29 cellular contexts compared by ENCODE assay signal in genomic region chr10:28732091-28732490, GRCh38.
"Had no signal": no experiment of that assay in that cellular context is flagged by ENCODE, and none has a peak within 500 bp of the region (broad histone marks: within the 10 kb centered on the region; RNA-seq: fewer than 3 reads in every experiment).

No MANE protein-coding gene starts in this region.

- H3K4me1 Mint-ChIP-seq: activated CD4-positive, alpha-beta T cell treated with anti-CD3 and anti-CD28 coated beads for 36 hours; activated naive CD4-positive, alpha-beta T cell treated with anti-CD3 and anti-CD28 coated beads, Interleukin-2, amount 10 ng/mL, durations not matched to agents 7 days and 5 days had no signal

- H3K4me1 ChIP-seq: ascending aorta, colonic mucosa had no signal

- H3K4me3 Mint-ChIP-seq: activated CD4-positive, alpha-beta memory T cell treated with anti-CD3 and anti-CD28 coated beads, Interleukin-2, amount 10 ng/mL, durations not matched to agents 7 days and 5 days; activated CD4-positive, alpha-beta T cell treated with anti-CD3 and anti-CD28 coated beads for 36 hours; activated CD4-positive, alpha-beta T cell treated with anti-CD3 and anti-CD28 coated beads, Interleukin-2, amount 10 ng/mL, durations not matched to agents 24 days and 14 days; activated naive CD4-positive, alpha-beta T cell treated with anti-CD3 and anti-CD28 coated beads, Interleukin-2, amount 10 ng/mL, durations not matched to agents 7 days and 5 days; activated naive CD8-positive, alpha-beta T cell treated with anti-CD3 and anti-CD28 coated beads, Interleukin-2, amount 10 ng/mL, durations not matched to agents 7 days and 5 days; activated T-cell treated with anti-CD3 and anti-CD28 coated beads, Interleukin-2, amount 50 U/mL, for 24 hours; activated T-cell treated with anti-CD3 and anti-CD28 coated beads, Interleukin-2, amount 50 U/mL, for 72 hours; T-helper 17 cell; T-helper 2 cell treated with Interferon-gamma antibody and Interleukin-4, amounts not matched to agents 5 μg/mL and 100 μg/mL, for 36 hours had no signal

- H3K4me3 ChIP-seq: ascending aorta, colonic mucosa, esophagus squamous epithelium had no signal

- DNase-seq: activated CD4-positive, alpha-beta memory T cell treated with anti-CD3 and anti-CD28 coated beads, Interleukin-2, amount 10 ng/mL, durations not matched to agents 7 days and 5 days; activated CD4-positive, alpha-beta T cell treated with anti-CD3 and anti-CD28 coated beads for 36 hours; activated CD4-positive, alpha-beta T cell treated with anti-CD3 and anti-CD28 coated beads, Interleukin-2, amount 10 ng/mL, durations not matched to agents 24 days and 14 days; activated CD4-positive, alpha-beta T cell treated with anti-CD3 and anti-CD28 coated beads, Interleukin-2, amount 50 U/mL, for 4 hours; activated CD4-positive, CD25-positive, alpha-beta regulatory T cell; activated CD4-positive, CD25-positive, alpha-beta regulatory T cell treated with anti-CD3 and anti-CD28 coated beads, Interleukin-2, amount 50 U/mL, for 72 hours; activated CD8-positive, alpha-beta memory T cell treated with anti-CD3 and anti-CD28 coated beads, Interleukin-2, amount 50 U/mL, for 48 hours; activated gamma-delta T cell; activated naive CD4-positive, alpha-beta T cell; activated naive CD4-positive, alpha-beta T cell treated with anti-CD3 and anti-CD28 coated beads, Interleukin-2, amount 10 ng/mL, durations not matched to agents 7 days and 5 days; activated naive CD8-positive, alpha-beta T cell treated with anti-CD3 and anti-CD28 coated beads, Interleukin-2, amount 10 ng/mL, durations not matched to agents 7 days and 5 days; activated T-cell treated with anti-CD3 and anti-CD28 coated beads for 4 hours; activated T-cell treated with anti-CD3 and anti-CD28 coated beads, Interleukin-2, amount 50 U/mL, for 24 hours; activated T-cell treated with anti-CD3 and anti-CD28 coated beads, Interleukin-2, amount 50 U/mL, for 72 hours; brain microvascular endothelial cell; central memory CD4-positive, alpha-beta T cell; cerebellar nuclear complex; colonic mucosa; effector CD8-positive, alpha-beta T cell; esophagus squamous epithelium; foreskin melanocyte; head of caudate nucleus; T-helper 1 cell; T-helper 17 cell; T1000 had no signal

- H3K36me3 ChIP-seq: ascending aorta, brain microvascular endothelial cell, colonic mucosa, esophagus squamous epithelium had no signal

- H3K27ac ChIP-seq: ascending aorta, brain microvascular endothelial cell, colonic mucosa, epithelial cell of prostate, esophagus squamous epithelium had no signal

- H3K27me3 ChIP-seq: ascending aorta, brain microvascular endothelial cell, colonic mucosa had no signal

- H3K9me3 ChIP-seq: colonic mucosa had no signal

- H3K27ac Mint-ChIP-seq: activated CD4-positive, alpha-beta memory T cell treated with anti-CD3 and anti-CD28 coated beads, Interleukin-2, amount 10 ng/mL, durations not matched to agents 7 days and 5 days; activated CD4-positive, alpha-beta T cell treated with anti-CD3 and anti-CD28 coated beads for 36 hours; activated CD4-positive, alpha-beta T cell treated with anti-CD3 and anti-CD28 coated beads, Interleukin-2, amount 10 ng/mL, durations not matched to agents 24 days and 14 days; activated naive CD4-positive, alpha-beta T cell treated with anti-CD3 and anti-CD28 coated beads, Interleukin-2, amount 10 ng/mL, durations not matched to agents 7 days and 5 days; activated naive CD4-positive, alpha-beta T cell treated with anti-CD3 and anti-CD28 coated beads, Interleukin-2, amount 50 U/mL, for 72 hours; activated naive CD8-positive, alpha-beta T cell treated with anti-CD3 and anti-CD28 coated beads, Interleukin-2, amount 10 ng/mL, durations not matched to agents 7 days and 5 days; activated T-cell treated with anti-CD3 and anti-CD28 coated beads, Interleukin-2, amount 50 U/mL, for 24 hours; activated T-cell treated with anti-CD3 and anti-CD28 coated beads, Interleukin-2, amount 50 U/mL, for 72 hours; T-helper 17 cell; T-helper 2 cell treated with Interferon-gamma antibody and Interleukin-4, amounts not matched to agents 5 μg/mL and 100 μg/mL, for 36 hours had no signal

- H3K36me3 Mint-ChIP-seq: activated naive CD4-positive, alpha-beta T cell treated with anti-CD3 and anti-CD28 coated beads, Interleukin-2, amount 10 ng/mL, durations not matched to agents 7 days and 5 days; activated naive CD8-positive, alpha-beta T cell treated with anti-CD3 and anti-CD28 coated beads, Interleukin-2, amount 10 ng/mL, durations not matched to agents 7 days and 5 days had no signal

- H3K27me3 Mint-ChIP-seq: activated CD4-positive, alpha-beta memory T cell treated with anti-CD3 and anti-CD28 coated beads, Interleukin-2, amount 10 ng/mL, durations not matched to agents 7 days and 5 days; activated CD4-positive, alpha-beta T cell treated with anti-CD3 and anti-CD28 coated beads, Interleukin-2, amount 10 ng/mL, durations not matched to agents 24 days and 14 days; activated naive CD4-positive, alpha-beta T cell treated with anti-CD3 and anti-CD28 coated beads, Interleukin-2, amount 10 ng/mL, durations not matched to agents 7 days and 5 days had no signal

- ATAC-seq: activated CD4-positive, alpha-beta T cell treated with anti-CD3 and anti-CD28 coated beads for 36 hours; activated naive CD4-positive, alpha-beta T cell treated with anti-CD3 and anti-CD28 coated beads, Interleukin-2, amount 50 U/mL, for 72 hours; activated T-cell treated with anti-CD3 and anti-CD28 coated beads, Interleukin-2, amount 50 U/mL, for 72 hours; T-helper 17 cell had no signal
